Comparison of ENCODE assay signal across 11 cellular contexts in the genomic region with DNA sequence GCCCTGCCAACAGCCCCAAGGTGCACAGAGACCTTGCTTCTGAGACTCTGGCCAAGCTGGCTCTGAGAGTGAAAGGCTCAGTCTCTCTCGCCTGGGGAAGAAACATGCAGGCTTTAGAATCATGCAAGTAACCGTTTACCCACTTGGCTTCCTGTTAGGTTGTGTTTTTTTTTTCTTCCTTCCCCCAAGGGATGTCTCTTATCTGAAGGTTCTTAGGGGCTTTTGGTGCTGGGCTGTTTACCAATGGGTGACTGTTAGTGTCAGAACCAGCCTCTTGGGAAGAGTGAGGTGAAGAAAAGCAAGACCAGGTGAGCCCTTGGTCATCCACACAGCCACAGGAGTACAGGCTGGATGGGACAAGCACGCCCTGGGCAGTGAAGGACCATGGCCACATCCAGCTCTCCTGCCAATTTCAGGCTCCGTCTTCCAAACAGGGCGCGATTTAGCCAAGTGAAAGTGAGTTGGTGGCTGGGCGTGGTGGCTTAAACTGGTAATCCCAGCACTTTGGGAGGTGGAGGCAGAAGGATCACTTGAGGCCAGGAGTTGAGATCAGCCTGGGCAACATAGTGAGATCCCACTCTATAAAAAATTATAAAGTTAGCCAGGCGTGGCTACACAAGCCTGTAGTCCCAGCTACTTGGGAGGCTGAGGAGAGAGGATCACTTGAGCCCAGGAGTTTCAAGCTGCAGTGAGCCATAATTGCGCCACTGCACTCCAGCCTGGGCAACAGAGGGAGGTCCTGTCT.
DNase-seq lines count a peak whose midpoint lies in the region; ATAC-seq, FAIRE-seq and TF ChIP-seq lines count a peak whose summit lies in the region.
"Had no signal": no experiment of that assay in that cellular context is flagged by ENCODE, and none has a peak within 500 bp of the region (broad histone marks: within the 10 kb centered on the region; RNA-seq: fewer than 3 reads in every experiment).

No MANE protein-coding gene starts in this region.

- no peak overlapping the region for H3K4me2 ChIP-seq in Karpas-422 (ENCODE audit: low read depth, low read length, poor library complexity, severe bottlenecking)
- H3K4me2 ChIP-seq in GM12878 (ENCODE audit: control insufficient read depth, insufficient read depth): peak overlapping the region; percentile 94
- no peak overlapping the region for H3K4me2 ChIP-seq in SK-N-SH

- H3K27me3 ChIP-seq in Karpas-422 (ENCODE audit: low read length) (no peaks in the 10 kb centered on the region), GM12878 (replicated peaks in 1 of 2; ENCODE audit: control insufficient read depth in 2 of 2, insufficient read depth in 2 of 2, low read length in 1 of 2) (no peaks in the 10 kb centered on the region), SK-N-SH (ENCODE audit: insufficient read depth) (no peaks in the 10 kb centered on the region; the same call in 1 of the 2 replicates)
- H3K27me3 ChIP-seq in CD4-positive, alpha-beta memory T cell (ENCODE audit: insufficient read depth, low read length): no peaks in the 10 kb centered on the region
- H3K27me3 ChIP-seq: cardiac muscle cell had no signal

- no peaks in the 10 kb centered on the region for H3K9me3 Mint-ChIP-seq in CD4-positive, alpha-beta memory T cell

- TF ChIP-seq EP300 in GM12878 (IDR thresholded peaks at IDR 0.05; ENCODE audit: borderline replicate concordance in 1 of 2, control insufficient read depth in 1 of 2, low read depth in 2 of 2, low read length in 2 of 2) (peak; percentile 20 to 37; a peak in 1 of 4 replicates), SK-N-SH (IDR thresholded peaks at IDR 0.05; ENCODE audit: borderline replicate concordance in 1 of 2, low read depth in 1 of 2, low read length in 1 of 2) (no peak)

- H3K27ac Mint-ChIP-seq in CD4-positive, alpha-beta memory T cell: no peak overlapping the region

- no peaks in the 10 kb centered on the region for H3K79me2 ChIP-seq in Karpas-422 (ENCODE audit: low read length)
- H3K79me2 ChIP-seq in GM12878 (ENCODE audit: control insufficient read depth, insufficient read depth, low read length): no peaks in the 10 kb centered on the region
- H3K79me2 ChIP-seq in SK-N-SH (ENCODE audit: insufficient read depth): no peaks in the 10 kb centered on the region

- H3K9me3 ChIP-seq in Karpas-422 (ENCODE audit: low read length) (no peaks in the 10 kb centered on the region), GM12878 (replicated peaks; ENCODE audit: control insufficient read depth, insufficient read depth, low read length) (no peaks in the 10 kb centered on the region), SK-N-SH (no peaks in the 10 kb centered on the region)
- no peaks in the 10 kb centered on the region for H3K9me3 ChIP-seq in CD4-positive, alpha-beta memory T cell (ENCODE audit: control insufficient read depth in 1 of 2, low read length in 2 of 2)
- H3K9me3 ChIP-seq: transverse colon had no signal

- POLR2A ChIA-PET in GM12878 (lab: Charles Lee) (interaction anchor here (0.6 kb wide), 1 partner anchor 107 kb away, joined by 10 read pairs; no protein-coding TSS in a partner anchor), SK-N-SH (lab: Yijun Ruan, JAX) (no interaction called here)
- POLR2A ChIA-PET in CD4-positive, alpha-beta memory T cell (lab: Charles Lee; ENCODE audit: partially characterized antibody): interaction anchor here (0.6 kb wide), 1 partner anchor 68 kb away, joined by 3 read pairs; no protein-coding TSS in a partner anchor

- intact Hi-C loops in GM12878 (cut with micrococcal nuclease; ENCODE audit: unreplicated experiment): loop anchor here (5.0 to 10.0 kb wide), 2 partner anchors 116 to 214 kb away; no protein-coding TSS in a partner anchor
- intact Hi-C loops in CD4-positive, alpha-beta memory T cell (cut with micrococcal nuclease): no loop called here

- ATAC-seq in GM12878: peak; percentile 70

- H4K20me1 ChIP-seq in Karpas-422 (ENCODE audit: insufficient read depth, low read depth, low read length) (no peaks in the 10 kb centered on the region), GM12878 (ENCODE audit: control insufficient read depth, insufficient read depth) (no peaks in the 10 kb centered on the region), SK-N-SH (ENCODE audit: insufficient read depth) (no peaks in the 10 kb centered on the region)

- H3K27ac ChIP-seq in Karpas-422 (ENCODE audit: low read length) (no peak overlapping the region), GM12878 (ENCODE audit: control insufficient read depth, insufficient read depth) (peak overlapping the region; percentile 80), SK-N-SH (ENCODE audit: low read depth in 2 of 2, low read length in 1 of 2) (no peak overlapping the region)
- H3K27ac ChIP-seq in CD4-positive, alpha-beta memory T cell (ENCODE audit: low read depth, low read length): no peak overlapping the region
- H3K27ac ChIP-seq: cardiac muscle cell, transverse colon had no signal

- peak; percentile 86 for FAIRE-seq in GM12878 (lab: Jason Lieb, UNC)

- TF ChIP-seq CTCF in GM12878 (IDR thresholded peaks at IDR 0.05 in 2 of 3, conservative IDR thresholded peaks at IDR 0.05 in 1 of 3; ENCODE audit: control insufficient read depth in 2 of 3, extremely low read depth in 1 of 3, insufficient read depth in 1 of 3, low read depth in 3 of 3, low read length in 3 of 3) (no peak), SK-N-SH (IDR thresholded peaks at IDR 0.05) (no peak)

- H3K36me3 Mint-ChIP-seq in CD4-positive, alpha-beta memory T cell: no peaks in the 10 kb centered on the region

- peak overlapping the region in 3 of 8 donors; percentile 17 to 39 (median 33) for H3K4me3 Mint-ChIP-seq in CD4-positive, alpha-beta memory T cell

- BruUV-seq in GM12878 (replicated peaks; lab: Mats Ljungman, UMichigan): no TSS peak

- H3K9me2 ChIP-seq in Karpas-422 (replicated peaks; ENCODE audit: insufficient read depth, low read length) (no peaks in the 10 kb centered on the region), SK-N-SH (no peaks in the 10 kb centered on the region)

- H3K4me1 Mint-ChIP-seq in CD4-positive, alpha-beta memory T cell: peaks cover 2 to 10% (median 6%) of the 10 kb centered on the region in 4 donors

- in situ Hi-C loops in G401 (cut with HindIII; ENCODE audit: low sequenced_read_pairs): no loop called here
- in situ Hi-C loops in GM12878 (cut with MboI): no loop called here

- RAD21 ChIA-PET in GM12878 (lab: Charles Lee; ENCODE audit: unreplicated experiment): interaction anchor here (0.9 kb wide), 1 partner anchor 16 kb away, joined by 3 read pairs; no protein-coding TSS in a partner anchor

- H3K4me3 ChIP-seq in Karpas-422 (ENCODE audit: low read length): no peak overlapping the region
- 0 out of 2 replicates have a peak overlapping the region, but pooled peaks have one; percentile 18 for H3K4me3 ChIP-seq in GM12878
- no peak overlapping the region for H3K4me3 ChIP-seq in CD4-positive, alpha-beta memory T cell (ENCODE audit: low read length in 2 of 2)
- H3K4me3 ChIP-seq in SK-N-SH (ENCODE audit: low read depth in 2 of 2, low read length in 1 of 2): no peak overlapping the region
- H3K4me3 ChIP-seq: cardiac muscle cell, transverse colon had no signal

- H3F3A ChIP-seq in SK-N-SH (replicated peaks; ENCODE audit: insufficient read depth): no peaks in the 10 kb centered on the region

- SMC1A ChIA-PET in GM12878 (lab: Charles Lee; ENCODE audit: uncharacterized antibody, unreplicated experiment): interaction anchor here (1.5 to 4.1 kb wide), 3 partner anchors 52 to 115 kb away, joined by 4 to 21 read pairs (median 5); no protein-coding TSS in a partner anchor

- DNase-seq in G401 (ENCODE audit: low spot score): peak; percentile 9
- DNase-seq in GM19240 (ENCODE audit: insufficient read length, low spot score): peak; percentile 41
- DNase-seq in Karpas-422: peak; percentile 46
- DNase-seq in GM12878 (ENCODE audit: low read depth, low spot score): peak; percentile 72
- no peak for DNase-seq in CD4-positive, alpha-beta memory T cell
- no peak for DNase-seq in HK-2 (ENCODE audit: unreplicated experiment)
- DNase-seq in NCI-H187 treated with DMSO at 0.1 percent for 48 hours (lab: John Stamatoyannopoulos, UW): no peak
- DNase-seq in SK-N-SH: no peak
- DNase-seq: SW 1271, transverse colon had no signal

- H3K4me1 ChIP-seq in Karpas-422 (ENCODE audit: low read length): peaks cover 15% of the 10 kb centered on the region
- H3K4me1 ChIP-seq in GM12878 (ENCODE audit: control insufficient read depth, insufficient read depth, low read length): peaks cover 60% of the 10 kb centered on the region
- peaks cover 14% of the 10 kb centered on the region for H3K4me1 ChIP-seq in CD4-positive, alpha-beta memory T cell (ENCODE audit: insufficient read depth, low read length)
- no peaks in the 10 kb centered on the region; a peak in 1 of 4 replicates for H3K4me1 ChIP-seq in SK-N-SH (ENCODE audit: control insufficient read depth in 1 of 2, insufficient read depth in 2 of 2, low read depth in 1 of 2, low read length in 1 of 2)

- no peak overlapping the region for H3K9ac ChIP-seq in Karpas-422 (ENCODE audit: low read length)
- peak overlapping the region; percentile 64 for H3K9ac ChIP-seq in GM12878 (ENCODE audit: control insufficient read depth, insufficient read depth, low read length)
- no peak overlapping the region for H3K9ac ChIP-seq in SK-N-SH

- H3K36me3 ChIP-seq in Karpas-422 (ENCODE audit: insufficient read depth, low read length) (no peaks in the 10 kb centered on the region), GM12878 (ENCODE audit: control insufficient read depth in 2 of 2, insufficient read depth in 2 of 2, low read length in 1 of 2) (no peaks in the 10 kb centered on the region), SK-N-SH (replicated peaks in 1 of 2; ENCODE audit: control insufficient read depth in 1 of 2, insufficient read depth in 2 of 2, low read length in 1 of 2) (no peaks in the 10 kb centered on the region)
- no peaks in the 10 kb centered on the region for H3K36me3 ChIP-seq in CD4-positive, alpha-beta memory T cell (ENCODE audit: insufficient read depth, low read length)
- H3K36me3 ChIP-seq: cardiac muscle cell, transverse colon had no signal

- 26% methylated on average over 9 of the region's 9 CpGs for WGBS in GM12878 (ENCODE audit: insufficient coverage, insufficient replicate concordance, low lambda C conversion rate, missing lambda C conversion rate)
- 87% methylated on average over 9 of the region's 9 CpGs for WGBS in SK-N-SH (ENCODE audit: low lambda C conversion rate)

- no peak overlapping the region for H2AFZ ChIP-seq in Karpas-422 (ENCODE audit: low read length)
- H2AFZ ChIP-seq in GM12878 (ENCODE audit: control insufficient read depth, low read depth, low read length): peak overlapping the region; percentile 89
- H2AFZ ChIP-seq in SK-N-SH (ENCODE audit: low read depth): no peak overlapping the region

- CTCF ChIA-PET in GM12878 (lab: Yijun Ruan, JAX): interaction anchor here (0.7 to 3.2 kb wide), 5 partner anchors 16 to 495 kb away, joined by 3 to 14 read pairs (median 3); no protein-coding TSS in a partner anchor
- CTCF ChIA-PET in CD4-positive, alpha-beta memory T cell (lab: Charles Lee; ENCODE audit: partially characterized antibody): interaction anchor here (0.9 to 4.0 kb wide), 4 partner anchors 59 to 116 kb away, joined by 3 to 32 read pairs (median 14); a partner anchor contains a TSS
- CTCF ChIA-PET in SK-N-SH (lab: Yijun Ruan, JAX): interaction anchor here (0.7 to 5.9 kb wide), 7 partner anchors 12 to 496 kb away, joined by 3 to 56 read pairs (median 8); a partner anchor contains a TSS

- TF ChIP-seq RAD21 in GM12878 (IDR thresholded peaks at IDR 0.05; ENCODE audit: insufficient read depth, low read depth, low read length) (no peak), SK-N-SH (IDR thresholded peaks at IDR 0.05; ENCODE audit: low read length) (no peak)

- TF ChIP-seq POLR2A in GM12878 (IDR thresholded peaks at IDR 0.05; ENCODE audit: low read depth, low read length): peak; percentile 25; the same call in 1 of the 2 replicates

- no peaks in the 10 kb centered on the region for H3K27me3 Mint-ChIP-seq in CD4-positive, alpha-beta memory T cell

Comparison
In these comparisons a context has a peak if more than half of its experiments do, and no peak if none do; other contexts are left out.
1. DNase-seq: peak in G401 (single experiment), GM19240 (single experiment), Karpas-422 (single experiment) and GM12878 (single experiment); none in CD4-positive, alpha-beta memory T cell (0 of 5), HK-2 (single experiment), NCI-H187 treated with DMSO at 0.1 percent for 48 hours (single experiment) and SK-N-SH (single experiment).